In the genomic region with DNA sequence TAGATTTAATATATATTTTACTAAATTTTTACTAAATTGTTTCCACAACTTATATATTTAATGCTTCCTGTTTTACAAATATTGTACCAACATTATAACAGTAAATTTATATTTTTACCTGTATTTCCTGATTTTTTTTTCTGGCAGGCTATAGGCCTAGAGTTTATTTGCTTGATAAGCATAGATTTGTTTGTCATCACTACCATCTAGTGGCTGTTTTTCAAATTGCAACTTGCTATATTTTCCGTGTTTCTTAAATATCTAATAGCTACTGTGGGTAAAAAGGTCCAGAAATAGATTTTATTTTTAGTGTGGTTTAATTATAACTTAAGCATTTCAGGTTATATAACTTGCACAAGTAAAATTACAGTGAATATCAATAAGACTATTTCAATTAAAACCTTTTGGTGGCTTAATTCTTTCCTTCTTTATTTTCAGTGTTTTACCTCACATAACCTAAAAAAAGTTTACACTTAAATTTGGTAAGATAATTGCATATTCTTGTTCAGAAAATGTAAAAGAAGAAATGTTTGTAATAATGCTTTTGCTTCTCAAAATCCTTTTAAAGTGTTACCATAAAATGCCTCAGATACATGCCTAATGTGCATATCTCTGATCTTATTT, we compare ENCODE assay signal across 8 cellular contexts.
DNase-seq lines count a peak whose midpoint lies in the region; ATAC-seq, FAIRE-seq and TF ChIP-seq lines count a peak whose summit lies in the region.

No MANE protein-coding gene starts in this region.

- no peak for DNase-seq in CD4-positive, alpha-beta T cell
- DNase-seq in OCI-M2 (lab: John Stamatoyannopoulos, UW; ENCODE audit: unreplicated experiment): peak; percentile 5
- DNase-seq in nephron progenitor cell: peak; percentile 15
- no peak for DNase-seq in HK-2 (ENCODE audit: unreplicated experiment)

- no peak overlapping the region for H3K27ac ChIP-seq in CD4-positive, alpha-beta T cell (ENCODE audit: low read depth, low read length)

- H3K9me3 Mint-ChIP-seq in CD4-positive, alpha-beta T cell: no peaks in the 10 kb centered on the region
- H3K9me3 Mint-ChIP-seq in nephron progenitor cell: no peaks in the 10 kb centered on the region

- peak; percentile 63 for ATAC-seq in CD4-positive, alpha-beta T cell (ENCODE audit: poor library complexity)
- ATAC-seq in GM18858 (IDR thresholded peaks at IDR 0.05; ENCODE audit: unreplicated experiment) (peak; percentile 80), HG03575 (IDR thresholded peaks at IDR 0.05; ENCODE audit: extremely low read depth, insufficient number of reproducible peaks, low FRiP score, unreplicated experiment) (peak; percentile 76), GM21528 (IDR thresholded peaks at IDR 0.05; ENCODE audit: low FRiP score, unreplicated experiment) (no peak)

- H3K4me3 Mint-ChIP-seq in CD4-positive, alpha-beta T cell: no peak overlapping the region
- H3K4me3 Mint-ChIP-seq in nephron progenitor cell: no peak overlapping the region

- H3K27me3 ChIP-seq in CD4-positive, alpha-beta T cell (ENCODE audit: control insufficient read depth, insufficient read depth, low read length): no peaks in the 10 kb centered on the region

- peak; percentile 98 for FAIRE-seq in endometrium (lab: Jason Lieb, UNC)

- POLR2A ChIA-PET in CD4-positive, alpha-beta T cell (lab: Charles Lee): interaction anchor here (1.5 to 3.0 kb wide), 2 partner anchors 60 to 117 kb away, joined by 5 to 26 read pairs; partner anchors contain the start of gene NDFIP2

- TF ChIP-seq CTCF in CD4-positive, alpha-beta T cell (IDR thresholded peaks at IDR 0.05): peak; percentile 97
- peak; percentile 85 for TF ChIP-seq CTCF in nephron progenitor cell (IDR thresholded peaks at IDR 0.05)

- H3K27ac Mint-ChIP-seq in CD4-positive, alpha-beta T cell: no peak overlapping the region
- H3K27ac Mint-ChIP-seq in nephron progenitor cell: no peak overlapping the region

- H3K9me3 ChIP-seq in CD4-positive, alpha-beta T cell (ENCODE audit: control insufficient read depth, low read length): no peaks in the 10 kb centered on the region

- intact Hi-C loops in CD4-positive, alpha-beta T cell (cut with DNase I, micrococcal nuclease): loop anchor here (1.0 to 5.0 kb wide), 4 partner anchors 117 to 1405 kb away; no protein-coding TSS in a partner anchor

- CTCF ChIA-PET in CD4-positive, alpha-beta T cell (lab: Charles Lee): interaction anchor here (0.6 to 3.0 kb wide), 4 partner anchors 14 to 121 kb away, joined by 3 to 35 read pairs (median 5); partner anchors contain the start of gene NDFIP2

- H3K27me3 Mint-ChIP-seq in CD4-positive, alpha-beta T cell: no peaks in the 10 kb centered on the region
- H3K27me3 Mint-ChIP-seq in nephron progenitor cell (ENCODE audit: low read depth, poor library complexity): no peaks in the 10 kb centered on the region

- H3K4me1 Mint-ChIP-seq in CD4-positive, alpha-beta T cell (ENCODE audit: low read depth): no peaks in the 10 kb centered on the region
- peaks cover 9% of the 10 kb centered on the region for H3K4me1 Mint-ChIP-seq in nephron progenitor cell

- H3K36me3 Mint-ChIP-seq in CD4-positive, alpha-beta T cell (ENCODE audit: low read depth): no peaks in the 10 kb centered on the region
- peaks cover 16% of the 10 kb centered on the region for H3K36me3 Mint-ChIP-seq in nephron progenitor cell (ENCODE audit: low read depth)

Comparison
In these comparisons a context has a peak if more than half of its experiments do, and no peak if none do; other contexts are left out.
1. DNase-seq: peak in OCI-M2 (single experiment) and nephron progenitor cell (single experiment); none in CD4-positive, alpha-beta T cell (0 of 10) and HK-2 (single experiment).